32 cellular contexts compared by ENCODE assay signal in genomic region chr10:68578945-68579344, GRCh38.
"Had no signal": no experiment of that assay in that cellular context is flagged by ENCODE, and none has a peak within 500 bp of the region (broad histone marks: within the 10 kb centered on the region; RNA-seq: fewer than 3 reads in every experiment).

No MANE protein-coding gene starts in this region.

- H3K36me3 ChIP-seq: adrenal gland, ascending aorta, left ventricle myocardium inferior, pancreas, prostate gland, thoracic aorta had no signal

- H3K4me1 ChIP-seq: adrenal gland, ascending aorta, foreskin keratinocyte, left ventricle myocardium inferior, pancreas, prostate gland had no signal

- DNase-seq: activated CD4-positive, alpha-beta T cell treated with anti-CD3 and anti-CD28 coated beads for 48 hours; activated CD4-positive, alpha-beta T cell treated with anti-CD3 and anti-CD28 coated beads, Interleukin-2, amount 50 U/mL, for 48 hours; activated CD8-positive, alpha-beta memory T cell treated with anti-CD3 and anti-CD28 coated beads, Interleukin-2, amount 50 U/mL, for 4 hours; activated effector memory CD4-positive, alpha-beta T cell treated with anti-CD3 and anti-CD28 coated beads, Interleukin-2, amount 50 U/mL, for 16 hours; activated naive CD4-positive, alpha-beta T cell treated with anti-CD3 and anti-CD28 coated beads for 36 hours; activated naive CD8-positive, alpha-beta T cell treated with anti-CD3 and anti-CD28 coated beads for 36 hours; activated T-cell treated with anti-CD3 and anti-CD28 coated beads, Interleukin-2, amount 50 U/mL, for 1 hour; adrenal gland; foreskin keratinocyte; heart right ventricle; kidney glomerular epithelial cell; left ventricle myocardium inferior; mucosa of descending colon; pancreas; retina; small intestine; stimulated activated CD4-positive, alpha-beta T cell treated with anti-CD3 and anti-CD28 coated beads, Interleukin-4, amount 100 ng/mL, for 24 hours; SW 1271; T-helper 9 cell; trophoblast cell had no signal

- H3K9me3 Mint-ChIP-seq: activated naive CD4-positive, alpha-beta T cell treated with anti-CD3 and anti-CD28 coated beads for 36 hours; activated naive CD8-positive, alpha-beta T cell treated with anti-CD3 and anti-CD28 coated beads for 36 hours; activated T-helper 1 cell treated with anti-CD3 and anti-CD28 coated beads, Interleukin-12 subunit alpha, Interleukin-12 subunit beta, Interleukin-2, Interleukin-4 antibody, amounts not matched to agents 30 ng/mL and 10 ng/mL and 1 ng/mL, durations not matched to agents 14 hours and 24 hours and 36 hours; brain; nephron; stimulated activated effector memory CD8-positive, alpha-beta T cell treated with anti-CD3 and anti-CD28 coated beads, Interleukin-12 subunit alpha, Interleukin-12 subunit beta, amount 100 ng/mL, for 72 hours; stimulated activated naive CD8-positive, alpha-beta T cell treated with anti-CD3 and anti-CD28 coated beads, Interleukin-15, Interleukin-2, amounts not matched to agents 100 ng/mL and 50 ng/mL, for 24 hours; T-helper 1 cell treated with Interleukin-12 subunit alpha and Interleukin-12 subunit beta and Interleukin-4 antibody, amounts not matched to agents 30 μg/mL and 1 μg/mL, for 36 hours had no signal

- H3K4me3 ChIP-seq: adrenal gland, ascending aorta, heart right ventricle, left ventricle myocardium inferior, mucosa of descending colon, pancreas, prostate gland, thoracic aorta had no signal

- H3K27me3 ChIP-seq: adrenal gland, ascending aorta, foreskin keratinocyte, heart right ventricle, pancreas had no signal

- H3K4me3 Mint-ChIP-seq: activated naive CD4-positive, alpha-beta T cell treated with anti-CD3 and anti-CD28 coated beads for 36 hours; activated naive CD8-positive, alpha-beta T cell treated with anti-CD3 and anti-CD28 coated beads for 36 hours; activated T-helper 1 cell treated with anti-CD3 and anti-CD28 coated beads, Interleukin-12 subunit alpha, Interleukin-12 subunit beta, Interleukin-2, Interleukin-4 antibody, amounts not matched to agents 30 ng/mL and 10 ng/mL and 1 ng/mL, durations not matched to agents 14 hours and 24 hours and 36 hours; brain; nephron; stimulated activated effector memory CD8-positive, alpha-beta T cell treated with anti-CD3 and anti-CD28 coated beads, Interleukin-12 subunit alpha, Interleukin-12 subunit beta, amount 100 ng/mL, for 72 hours; stimulated activated naive CD8-positive, alpha-beta T cell treated with anti-CD3 and anti-CD28 coated beads, Interleukin-15, Interleukin-2, amounts not matched to agents 100 ng/mL and 50 ng/mL, for 24 hours; T-helper 1 cell treated with Interleukin-12 subunit alpha and Interleukin-12 subunit beta and Interleukin-4 antibody, amounts not matched to agents 30 μg/mL and 1 μg/mL, for 36 hours had no signal

- ATAC-seq: activated CD4-positive, CD25-positive, alpha-beta regulatory T cell treated with anti-CD3 and anti-CD28 coated beads, Interleukin-2, amount 50 U/mL, for 24 hours; foreskin keratinocyte; heart right ventricle; mucosa of descending colon; pancreas; sciatic nerve; stimulated activated effector memory CD8-positive, alpha-beta T cell treated with anti-CD3 and anti-CD28 coated beads, Interleukin-12 subunit alpha, Interleukin-12 subunit beta, amount 100 ng/mL, for 72 hours had no signal

- H3K27ac Mint-ChIP-seq: activated naive CD4-positive, alpha-beta T cell treated with anti-CD3 and anti-CD28 coated beads for 36 hours; activated naive CD8-positive, alpha-beta T cell treated with anti-CD3 and anti-CD28 coated beads for 36 hours; activated T-helper 1 cell treated with anti-CD3 and anti-CD28 coated beads, Interleukin-12 subunit alpha, Interleukin-12 subunit beta, Interleukin-2, Interleukin-4 antibody, amounts not matched to agents 30 ng/mL and 10 ng/mL and 1 ng/mL, durations not matched to agents 14 hours and 24 hours and 36 hours; stimulated activated effector memory CD8-positive, alpha-beta T cell treated with anti-CD3 and anti-CD28 coated beads, Interleukin-12 subunit alpha, Interleukin-12 subunit beta, amount 100 ng/mL, for 72 hours; stimulated activated naive CD8-positive, alpha-beta T cell treated with anti-CD3 and anti-CD28 coated beads, Interleukin-15, Interleukin-2, amounts not matched to agents 100 ng/mL and 50 ng/mL, for 24 hours; T-helper 1 cell treated with Interleukin-12 subunit alpha and Interleukin-12 subunit beta and Interleukin-4 antibody, amounts not matched to agents 30 μg/mL and 1 μg/mL, for 36 hours had no signal

- H3K9me3 ChIP-seq: adrenal gland, ascending aorta, heart right ventricle, left ventricle myocardium inferior, mucosa of descending colon, pancreas, prostate gland, thoracic aorta had no signal

- H3K36me3 Mint-ChIP-seq: activated naive CD8-positive, alpha-beta T cell treated with anti-CD3 and anti-CD28 coated beads for 36 hours; stimulated activated effector memory CD8-positive, alpha-beta T cell treated with anti-CD3 and anti-CD28 coated beads, Interleukin-12 subunit alpha, Interleukin-12 subunit beta, amount 100 ng/mL, for 72 hours had no signal

- H3K27ac ChIP-seq: adrenal gland, ascending aorta, foreskin keratinocyte, heart right ventricle, left ventricle myocardium inferior, pancreas, prostate gland, thoracic aorta, VCaP had no signal

- H3K27me3 Mint-ChIP-seq: activated naive CD8-positive, alpha-beta T cell treated with anti-CD3 and anti-CD28 coated beads for 36 hours; brain; stimulated activated naive CD8-positive, alpha-beta T cell treated with anti-CD3 and anti-CD28 coated beads, Interleukin-15, Interleukin-2, amounts not matched to agents 100 ng/mL and 50 ng/mL, for 24 hours had no signal

- H3K4me1 Mint-ChIP-seq: activated naive CD8-positive, alpha-beta T cell treated with anti-CD3 and anti-CD28 coated beads for 36 hours had no signal
